ENCODE assay signal across 24 cellular contexts in the genomic region with DNA sequence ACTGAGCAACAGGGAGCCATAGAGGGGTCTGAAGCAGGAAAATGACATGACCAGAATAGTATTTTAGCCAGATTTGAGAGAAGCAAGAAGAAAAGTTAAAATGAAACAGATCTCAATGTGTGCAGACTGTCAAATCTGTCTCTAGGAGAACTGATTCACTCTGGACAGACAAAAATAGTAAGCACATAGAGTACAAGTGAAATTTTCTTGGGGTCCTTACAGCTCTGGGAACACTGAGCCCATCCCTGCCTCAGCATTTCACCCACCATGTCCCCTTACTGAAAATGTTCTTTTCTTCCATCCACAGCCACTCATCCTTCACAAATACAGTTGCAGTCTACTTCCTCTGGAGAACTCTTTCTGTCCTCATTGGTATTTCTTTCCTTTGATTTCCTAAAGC.
"Had no signal": no experiment of that assay in that cellular context is flagged by ENCODE, and none has a peak within 500 bp of the region (broad histone marks: within the 10 kb centered on the region; RNA-seq: fewer than 3 reads in every experiment).

No MANE protein-coding gene starts in this region.

- H3K27ac ChIP-seq: colonic mucosa, coronary artery, epithelial cell of prostate, esophagus muscularis mucosa, esophagus squamous epithelium, foreskin keratinocyte, gastrocnemius medialis, gastroesophageal sphincter, heart left ventricle, heart right ventricle had no signal

- H3K27me3 ChIP-seq: colonic mucosa, foreskin keratinocyte, gastrocnemius medialis had no signal

- DNase-seq: colonic mucosa; cortex of kidney; dermis blood vessel endothelial cell; dorsolateral prefrontal cortex; effector CD4-positive, alpha-beta T cell; effector CD8-positive, alpha-beta T cell; effector memory CD4-positive, alpha-beta T cell; effector memory CD8-positive, alpha-beta T cell; endodermal cell; erythroblast; esophagus squamous epithelium; foreskin fibroblast; foreskin keratinocyte; foreskin melanocyte; gastrocnemius medialis; glutamatergic neuron; head of caudate nucleus; heart left ventricle; heart right ventricle had no signal

- H3K4me1 ChIP-seq: colonic mucosa, esophagus muscularis mucosa, esophagus squamous epithelium, foreskin keratinocyte, gastrocnemius medialis, gastroesophageal sphincter, heart left ventricle, heart right ventricle had no signal

- H3K36me3 ChIP-seq: colonic mucosa, esophagus muscularis mucosa, esophagus squamous epithelium, gastrocnemius medialis, gastroesophageal sphincter, heart left ventricle, heart right ventricle had no signal

- ATAC-seq: effector memory CD8-positive, alpha-beta T cell; esophagus mucosa; foreskin keratinocyte; gastrocnemius medialis; gastroesophageal sphincter; heart left ventricle; heart right ventricle had no signal

- H3K4me3 ChIP-seq: colonic mucosa, coronary artery, dorsolateral prefrontal cortex, esophagus muscularis mucosa, esophagus squamous epithelium, gastrocnemius medialis, gastroesophageal sphincter, heart left ventricle, heart right ventricle had no signal

- H3K9me3 ChIP-seq: colonic mucosa, esophagus muscularis mucosa, esophagus squamous epithelium, gastrocnemius medialis, gastroesophageal sphincter, heart left ventricle, heart right ventricle had no signal
